11 cellular contexts compared by ENCODE assay signal in the genomic region with DNA sequence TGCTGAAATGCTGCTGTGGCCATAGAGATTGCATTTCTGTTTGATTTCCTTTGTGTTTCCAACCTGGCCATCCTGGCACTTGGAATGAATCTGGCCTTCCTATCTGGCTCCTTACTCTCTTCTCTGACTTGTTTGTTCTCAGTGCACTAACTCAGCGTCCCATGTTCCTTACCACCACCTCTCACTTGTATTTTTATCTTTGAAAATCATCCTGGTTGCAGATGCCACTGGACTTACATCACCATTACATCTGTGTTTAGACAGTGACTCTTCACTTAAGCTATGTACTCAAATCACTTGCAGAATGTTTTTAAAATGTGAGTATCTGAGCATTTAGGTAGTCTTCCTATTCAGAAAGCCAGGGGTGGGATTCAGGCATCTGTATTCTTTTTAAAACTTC.
DNase-seq lines count a peak whose midpoint lies in the region; ATAC-seq and TF ChIP-seq lines count a peak whose summit lies in the region.
"Had no signal": no experiment of that assay in that cellular context is flagged by ENCODE, and none has a peak within 500 bp of the region (broad histone marks: within the 10 kb centered on the region; RNA-seq: fewer than 3 reads in every experiment).

No MANE protein-coding gene starts in this region.

- no peak overlapping the region for H2BK12ac ChIP-seq in mesenchymal stem cell (ENCODE audit: low read length in 2 of 2)

- no peaks in the 10 kb centered on the region for H3K36me3 ChIP-seq in mesenchymal stem cell (ENCODE audit: control insufficient read depth in 1 of 2, insufficient read depth in 2 of 2, low read depth in 1 of 2, low read length in 2 of 2)

- no peak overlapping the region for H2AFZ ChIP-seq in mesenchymal stem cell (ENCODE audit: low read depth, low read length)

- no peak for TF ChIP-seq CTCF in AG10803 (conservative IDR thresholded peaks at IDR 0.05; ENCODE audit: low read length)
- no peak for TF ChIP-seq CTCF in LNCaP clone FGC (IDR thresholded peaks at IDR 0.05; ENCODE audit: control insufficient read depth, extremely low read depth, insufficient read depth)
- no peak for TF ChIP-seq CTCF in choroid plexus epithelial cell (conservative IDR thresholded peaks at IDR 0.05; ENCODE audit: low read depth, low read length)

- peak overlapping the region; percentile 95 for H3K27ac ChIP-seq in mesenchymal stem cell (ENCODE audit: low read length, poor library complexity, severe bottlenecking)

- H3K4ac ChIP-seq in mesenchymal stem cell (ENCODE audit: low read depth in 1 of 2, low read length in 2 of 2): no peak overlapping the region

- H2AK5ac ChIP-seq in mesenchymal stem cell (ENCODE audit: low read length, severe bottlenecking): no peak overlapping the region

- no peak overlapping the region for H3K23ac ChIP-seq in mesenchymal stem cell (ENCODE audit: low read length in 2 of 2)

- H3K9ac ChIP-seq in mesenchymal stem cell (ENCODE audit: low read length): peak overlapping the region; percentile 44

- DNase-seq in AG10803 (ENCODE audit: low read depth): peak; percentile 87
- DNase-seq in LNCaP clone FGC (ENCODE audit: low read depth): peak; percentile 13
- peak; percentile 97 for DNase-seq in choroid plexus epithelial cell (ENCODE audit: low read depth)
- DNase-seq in mesenchymal stem cell: peak; percentile 78
- DNase-seq in NCI-H748 (lab: John Stamatoyannopoulos, UW; ENCODE audit: unreplicated experiment): no peak
- no peak for DNase-seq in NCI-H69 (lab: John Stamatoyannopoulos, UW)
- no peak for DNase-seq in NCI-H146 treated with DMSO at 0.1 percent for 48 hours (lab: John Stamatoyannopoulos, UW; ENCODE audit: unreplicated experiment)
- DNase-seq: activated T-cell treated with anti-CD3 and anti-CD28 coated beads, Interleukin-2, amount 50 U/mL, for 24 hours; CD8-positive, alpha-beta T cell; NCI-H510A treated with DMSO at 0.1 percent for 48 hours had no signal

- no peak overlapping the region for H4K8ac ChIP-seq in mesenchymal stem cell (ENCODE audit: low read length)

- no peak overlapping the region for H3K14ac ChIP-seq in mesenchymal stem cell (ENCODE audit: low read length in 2 of 2)

- no peak overlapping the region for H2BK120ac ChIP-seq in mesenchymal stem cell (ENCODE audit: low read depth, low read length)

- no peak overlapping the region for H3K18ac ChIP-seq in mesenchymal stem cell (ENCODE audit: low read depth in 1 of 2, low read length in 2 of 2)

- H2BK5ac ChIP-seq in mesenchymal stem cell (ENCODE audit: low read depth, low read length, poor library complexity, severe bottlenecking): peak overlapping the region; percentile 54

- H3K4me3 ChIP-seq in AG10803 (ENCODE audit: low read length) (no peak overlapping the region), LNCaP clone FGC (ENCODE audit: low read depth, low read length) (no peak overlapping the region), choroid plexus epithelial cell (ENCODE audit: low read depth, low read length) (no peak overlapping the region), mesenchymal stem cell (ENCODE audit: insufficient read depth in 1 of 2, low read depth in 1 of 2, low read length in 2 of 2) (peak overlapping the region in 1 of 2 experiments; percentile 7)

- H4K91ac ChIP-seq in mesenchymal stem cell (ENCODE audit: low read length): no peak overlapping the region

- H2BK15ac ChIP-seq in mesenchymal stem cell (ENCODE audit: low read depth, poor library complexity, severe bottlenecking): no peak overlapping the region

- peaks cover 8% of the 10 kb centered on the region for H3K79me1 ChIP-seq in mesenchymal stem cell (replicated peaks; ENCODE audit: low read length, poor library complexity, severe bottlenecking)

- no peaks in the 10 kb centered on the region for H3K27me3 ChIP-seq in mesenchymal stem cell (ENCODE audit: control insufficient read depth in 1 of 2, insufficient read depth in 1 of 2, low read length in 2 of 2)

- WGBS in mesenchymal stem cell: 0% methylated on average over 1 of the region's 1 CpG

- H3K4me1 ChIP-seq in mesenchymal stem cell (ENCODE audit: control insufficient read depth, insufficient read depth, low read depth, low read length): peaks cover 1% of the 10 kb centered on the region

- no peaks in the 10 kb centered on the region for H3K9me3 ChIP-seq in mesenchymal stem cell (ENCODE audit: control insufficient read depth, low read length)

- no peak overlapping the region for H3K4me2 ChIP-seq in mesenchymal stem cell (ENCODE audit: low read length, poor library complexity, severe bottlenecking)

- no peak for ATAC-seq in GM21576 (IDR thresholded peaks at IDR 0.05; ENCODE audit: unreplicated experiment)
- ATAC-seq: CD8-positive, alpha-beta T cell had no signal

Comparison
In these comparisons a context has a peak if more than half of its experiments do, and no peak if none do; other contexts are left out.
1. DNase-seq: peak in AG10803 (single experiment), LNCaP clone FGC (single experiment), choroid plexus epithelial cell (single experiment) and mesenchymal stem cell (single experiment); none in NCI-H748 (single experiment), NCI-H69 (single experiment) and NCI-H146 treated with DMSO at 0.1 percent for 48 hours (single experiment).